ENCODE assay signal across 16 cellular contexts in the genomic region with DNA sequence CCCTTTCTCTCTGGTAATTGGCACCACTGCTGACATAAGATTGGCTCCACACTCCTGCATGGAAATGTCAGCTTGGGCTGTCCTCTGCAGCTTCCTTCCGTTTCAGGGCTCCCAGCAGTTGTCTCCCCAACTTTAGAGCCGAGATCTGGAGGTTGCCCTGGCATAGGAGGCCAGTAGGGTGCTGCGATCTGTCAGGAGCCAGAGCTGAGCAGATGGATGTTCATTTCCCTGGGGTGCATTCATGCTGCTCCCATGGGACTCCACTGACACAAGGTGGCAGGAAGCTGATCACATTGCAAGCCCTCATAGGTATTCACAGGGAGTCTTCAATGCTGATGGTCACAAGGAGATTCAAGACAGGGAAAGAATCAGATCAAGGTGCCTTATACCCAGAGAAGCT.
"Had no signal": no experiment of that assay in that cellular context is flagged by ENCODE, and none has a peak within 500 bp of the region (broad histone marks: within the 10 kb centered on the region; RNA-seq: fewer than 3 reads in every experiment).

No MANE protein-coding gene starts in this region.

- H3K9me3 ChIP-seq: MG63, SK-N-SH had no signal

- H3K4me3 ChIP-seq: MG63 had no signal

- H3K4me2 ChIP-seq: SK-N-SH had no signal

- DNase-seq: KBM-7, MG63, NCI-H1092, NCI-H1105 treated with DMSO at 0.1 percent for 48 hours, NCI-H1417 treated with DMSO at 0.1 percent for 48 hours, NCI-H1694, NCI-H187 treated with DMSO at 0.1 percent for 48 hours, NCI-H226, NCI-H446, NCI-H510A, NCI-H524 treated with DMSO at 0.1 percent for 48 hours, PC-3, SHP77, SK-N-SH, T-helper 1 cell had no signal

- H3K9me2 ChIP-seq: SK-N-SH had no signal

- H3K27me3 ChIP-seq: MG63 had no signal

- H3K9ac ChIP-seq: SK-N-SH had no signal

- H3K36me3 ChIP-seq: MG63 had no signal

- H3K27ac ChIP-seq: RWPE1 had no signal
